Comparison of ENCODE assay signal across 8 cellular contexts in the genomic region with DNA sequence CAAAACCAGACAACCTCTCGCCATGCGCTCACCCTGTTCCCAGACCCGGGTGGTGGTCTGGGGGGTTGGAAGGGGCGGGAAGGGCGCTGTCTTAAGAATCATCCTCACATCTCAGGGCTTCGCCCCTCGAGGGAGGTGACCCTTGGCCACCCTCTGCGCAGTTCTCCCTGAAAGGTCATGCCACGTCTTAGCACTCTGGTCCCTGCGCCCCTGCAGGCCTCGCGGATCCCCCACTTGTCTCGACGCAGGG. TPM values are rescaled to one million over a fixed set of nuclear protein-coding genes. Genes with fewer than 3 reads are reported as not detected.
DNase-seq lines count a peak whose midpoint lies in the region; ATAC-seq and TF ChIP-seq lines count a peak whose summit lies in the region.

No MANE protein-coding gene starts in this region.

- H3K14ac ChIP-seq in trophoblast cell (ENCODE audit: low read length), result peak overlapping the region; percentile 12

- TF ChIP-seq CTCF in esophagus squamous epithelium (IDR thresholded peaks at IDR 0.05), result no peak

- H3K4me3 Mint-ChIP-seq in T-cell, result peak overlapping the region; percentile 69 to 74 (median 73)

- H3K27ac ChIP-seq in esophagus squamous epithelium (peak overlapping the region; percentile 44 to 79 (median 66)), trophoblast cell (ENCODE audit: low read depth, low read length) (no peak overlapping the region)

- peaks cover 37 to 49% of the 10 kb centered on the region in 2 donors for H3K27me3 Mint-ChIP-seq in T-cell

- CTCF ChIA-PET in T-cell (lab: Charles Lee), result interaction anchor here in 1 of 2 donors (1.7 kb wide), 1 partner anchor 12 kb away, joined by 5 read pairs; no protein-coding TSS in a partner anchor

- H2BK120ac ChIP-seq in trophoblast cell (ENCODE audit: insufficient read depth, low read length, poor library complexity), result peak overlapping the region; percentile 7

- POLR2A ChIA-PET in T-cell (lab: Charles Lee), result no interaction called here

- H4K91ac ChIP-seq in trophoblast cell (ENCODE audit: low read depth, low read length), result peak overlapping the region; percentile 17

- H3K4me1 ChIP-seq in ES-I3 (ENCODE audit: insufficient read depth, low read length) (peaks cover 28% of the 10 kb centered on the region), esophagus squamous epithelium (peaks cover 18 to 49% (median 22%) of the 10 kb centered on the region in 3 donors), trophoblast cell (ENCODE audit: control insufficient read depth in 1 of 2, insufficient read depth in 2 of 2, low read length in 2 of 2) (peaks cover 5 to 22% of the 10 kb centered on the region in 2 experiments)

- no peak overlapping the region for H3K18ac ChIP-seq in trophoblast cell (ENCODE audit: low read length)

- no peak overlapping the region for H2AK5ac ChIP-seq in trophoblast cell (ENCODE audit: low read length)

- TF ChIP-seq POLR2A in esophagus squamous epithelium (IDR thresholded peaks at IDR 0.05), result no peak

- H2BK12ac ChIP-seq in trophoblast cell (ENCODE audit: low read length), result no peak overlapping the region

- no peak overlapping the region for H3K4ac ChIP-seq in trophoblast cell (ENCODE audit: low read depth, low read length)

- DNase-seq in T-cell, result peak in 1 of 34 experiments; percentile 7
- no peak for DNase-seq in esophagus squamous epithelium (lab: John Stamatoyannopoulos, UW)
- no peak for DNase-seq in trophoblast cell
- DNase-seq in GM19238 (ENCODE audit: insufficient read length, low spot score), result no peak
- no peak for DNase-seq in KG1 (lab: John Stamatoyannopoulos, UW)

- H3K9ac ChIP-seq in ES-I3 (ENCODE audit: low read depth, low read length) (peak overlapping the region; percentile 83), trophoblast cell (ENCODE audit: low read length) (no peak overlapping the region)

- H3K9me3 ChIP-seq in ES-I3 (ENCODE audit: control insufficient read depth, insufficient read depth, low read length) (0 out of 2 replicates have a peak, but pooled peaks cover 3% of the 10 kb centered on the region), esophagus squamous epithelium (no peaks in the 10 kb centered on the region), trophoblast cell (ENCODE audit: insufficient read depth, low read depth, low read length) (no peaks in the 10 kb centered on the region)

- H4K12ac ChIP-seq in trophoblast cell (ENCODE audit: low read depth, low read length), result no peak overlapping the region

- WGBS in esophagus squamous epithelium, 2 donors, result 5 to 29% methylated on average over 4 to 7 of the region's 14 CpGs
- WGBS in trophoblast cell (ENCODE audit: extremely low coverage, insufficient coverage, insufficient read length), result no CpG with 5 or more reads among the region's 14 CpGs

- peaks cover 13 to 22% (median 17%) of the 10 kb centered on the region in 3 donors for H3K4me1 Mint-ChIP-seq in T-cell

- no peak for ATAC-seq in T-cell (replicated peaks in 1 of 4)
- ATAC-seq in HG03439 (IDR thresholded peaks at IDR 0.05; ENCODE audit: unreplicated experiment), result no peak
- ATAC-seq in HG03565 (IDR thresholded peaks at IDR 0.05; ENCODE audit: unreplicated experiment), result no peak

- H3K36me3 Mint-ChIP-seq in T-cell, result no peaks in the 10 kb centered on the region

- peak overlapping the region; percentile 72 for H2AFZ ChIP-seq in trophoblast cell (ENCODE audit: insufficient read depth, low read length, poor library complexity)

- no peaks in the 10 kb centered on the region for H3K9me3 Mint-ChIP-seq in T-cell

- H3K27ac Mint-ChIP-seq in T-cell, result no peak overlapping the region

- no peaks in the 10 kb centered on the region for H3K79me2 ChIP-seq in trophoblast cell (ENCODE audit: control insufficient read depth, insufficient read depth, low read length, poor library complexity)

- peak overlapping the region; percentile 94 for H3K4me2 ChIP-seq in trophoblast cell (ENCODE audit: low read length)

- peak overlapping the region; percentile 18 for H4K8ac ChIP-seq in trophoblast cell (ENCODE audit: low read depth, low read length)

- peaks cover 3% of the 10 kb centered on the region; the same call in 1 of the 2 replicates for H3K36me3 ChIP-seq in ES-I3 (ENCODE audit: insufficient read depth, low read length)
- no peaks in the 10 kb centered on the region for H3K36me3 ChIP-seq in esophagus squamous epithelium
- H3K36me3 ChIP-seq in trophoblast cell (ENCODE audit: control insufficient read depth in 1 of 2, insufficient read depth in 2 of 2, low read length in 2 of 2), result no peaks in the 10 kb centered on the region

- H2BK5ac ChIP-seq in trophoblast cell (ENCODE audit: low read depth, low read length, poor library complexity), result no peak overlapping the region

- peaks cover 9% of the 10 kb centered on the region for H3K79me1 ChIP-seq in trophoblast cell (ENCODE audit: low read length)

- peak overlapping the region; percentile 54 to 76 (median 61) for H3K4me3 ChIP-seq in esophagus squamous epithelium
- H3K4me3 ChIP-seq in trophoblast cell (ENCODE audit: low read depth, low read length), result peak overlapping the region; percentile 67

- intact Hi-C loops in esophagus squamous epithelium (cut with DNase I), result no loop called here

- no peak overlapping the region for H3K23ac ChIP-seq in trophoblast cell (ENCODE audit: low read length)

- H3K27me3 ChIP-seq in esophagus squamous epithelium (peaks cover 0 to 19% (median 0%) of the 10 kb centered on the region in 4 donors), trophoblast cell (ENCODE audit: insufficient read depth, low read length) (no peaks in the 10 kb centered on the region)

RNA-seq across cellular contexts. Expression of gene CAPRIN2, which starts 40.6 kb away (rescaled TPM):
- total RNA-seq in T-cell (10 to 100 TPM; 26.3 to 38.9 (median 33.3) TPM), esophagus squamous epithelium (10 to 100 TPM in 3 of 4 donors, 1 to 10 TPM in 1; 2.5 to 26.5 (median 15.2) TPM)
- 16.7 and 17.8 TPM in 2 replicates for polyA plus RNA-seq in trophoblast cell (2013)
